In the genomic region with DNA sequence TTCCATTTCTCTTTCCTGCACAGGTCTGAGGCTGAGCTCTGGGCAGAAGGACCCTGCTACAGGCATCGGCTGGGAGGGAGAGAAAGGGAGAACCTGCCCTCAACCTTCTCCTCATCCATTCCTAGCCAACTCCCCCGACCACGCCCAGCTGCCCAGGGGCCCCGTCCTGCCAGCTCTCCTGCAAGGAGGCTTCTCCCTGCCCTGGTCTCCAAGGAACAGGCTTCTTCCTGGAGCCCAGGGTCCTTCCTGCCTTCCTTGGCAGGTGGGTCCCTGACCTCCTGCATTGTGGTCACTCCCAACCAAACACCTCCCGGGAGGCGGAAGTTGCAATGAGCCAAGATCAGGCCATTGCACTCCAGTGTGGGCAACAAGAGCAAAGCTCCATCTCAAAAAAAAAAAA, we compare ENCODE assay signal across 3 cellular contexts.
TF ChIP-seq lines count a peak whose summit lies in the region.

No MANE protein-coding gene starts in this region.

TF ChIP-seq in A549, 52 proteins besides CTCF, POLR2A, EP300 and RAD21:
- TF ChIP-seq ZFP36 (IDR thresholded peaks at IDR 0.05; ENCODE audit: borderline replicate concordance, partially characterized antibody): no peak
- no peak for TF ChIP-seq NR3C1 (IDR thresholded peaks at IDR 0.05)
- TF ChIP-seq HOXA7 (CRISPR knock-in tag; IDR thresholded peaks at IDR 0.05): no peak
- TF ChIP-seq, protein P1, sequence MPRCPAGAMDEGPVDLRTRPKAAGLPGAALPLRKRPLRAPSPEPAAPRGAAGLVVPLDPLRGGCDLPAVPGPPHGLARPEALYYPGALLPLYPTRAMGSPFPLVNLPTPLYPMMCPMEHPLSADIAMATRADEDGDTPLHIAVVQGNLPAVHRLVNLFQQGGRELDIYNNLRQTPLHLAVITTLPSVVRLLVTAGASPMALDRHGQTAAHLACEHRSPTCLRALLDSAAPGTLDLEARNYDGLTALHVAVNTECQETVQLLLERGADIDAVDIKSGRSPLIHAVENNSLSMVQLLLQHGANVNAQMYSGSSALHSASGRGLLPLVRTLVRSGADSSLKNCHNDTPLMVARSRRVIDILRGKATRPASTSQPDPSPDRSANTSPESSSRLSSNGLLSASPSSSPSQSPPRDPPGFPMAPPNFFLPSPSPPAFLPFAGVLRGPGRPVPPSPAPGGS (IDR thresholded peaks at IDR 0.05): no peak
- TF ChIP-seq, protein P2, sequence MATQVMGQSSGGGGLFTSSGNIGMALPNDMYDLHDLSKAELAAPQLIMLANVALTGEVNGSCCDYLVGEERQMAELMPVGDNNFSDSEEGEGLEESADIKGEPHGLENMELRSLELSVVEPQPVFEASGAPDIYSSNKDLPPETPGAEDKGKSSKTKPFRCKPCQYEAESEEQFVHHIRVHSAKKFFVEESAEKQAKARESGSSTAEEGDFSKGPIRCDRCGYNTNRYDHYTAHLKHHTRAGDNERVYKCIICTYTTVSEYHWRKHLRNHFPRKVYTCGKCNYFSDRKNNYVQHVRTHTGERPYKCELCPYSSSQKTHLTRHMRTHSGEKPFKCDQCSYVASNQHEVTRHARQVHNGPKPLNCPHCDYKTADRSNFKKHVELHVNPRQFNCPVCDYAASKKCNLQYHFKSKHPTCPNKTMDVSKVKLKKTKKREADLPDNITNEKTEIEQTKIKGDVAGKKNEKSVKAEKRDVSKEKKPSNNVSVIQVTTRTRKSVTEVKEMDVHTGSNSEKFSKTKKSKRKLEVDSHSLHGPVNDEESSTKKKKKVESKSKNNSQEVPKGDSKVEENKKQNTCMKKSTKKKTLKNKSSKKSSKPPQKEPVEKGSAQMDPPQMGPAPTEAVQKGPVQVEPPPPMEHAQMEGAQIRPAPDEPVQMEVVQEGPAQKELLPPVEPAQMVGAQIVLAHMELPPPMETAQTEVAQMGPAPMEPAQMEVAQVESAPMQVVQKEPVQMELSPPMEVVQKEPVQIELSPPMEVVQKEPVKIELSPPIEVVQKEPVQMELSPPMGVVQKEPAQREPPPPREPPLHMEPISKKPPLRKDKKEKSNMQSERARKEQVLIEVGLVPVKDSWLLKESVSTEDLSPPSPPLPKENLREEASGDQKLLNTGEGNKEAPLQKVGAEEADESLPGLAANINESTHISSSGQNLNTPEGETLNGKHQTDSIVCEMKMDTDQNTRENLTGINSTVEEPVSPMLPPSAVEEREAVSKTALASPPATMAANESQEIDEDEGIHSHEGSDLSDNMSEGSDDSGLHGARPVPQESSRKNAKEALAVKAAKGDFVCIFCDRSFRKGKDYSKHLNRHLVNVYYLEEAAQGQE (IDR thresholded peaks at IDR 0.05): no peak
- no peak for TF ChIP-seq RARB (CRISPR knock-in tag; IDR thresholded peaks at IDR 0.05)
- no peak for TF ChIP-seq NPAS2 (CRISPR knock-in tag; IDR thresholded peaks at IDR 0.05; ENCODE audit: borderline replicate concordance)
- TF ChIP-seq CBX2 (IDR thresholded peaks at IDR 0.05; ENCODE audit: borderline replicate concordance, low read depth): no peak
- TF ChIP-seq, protein P3, sequence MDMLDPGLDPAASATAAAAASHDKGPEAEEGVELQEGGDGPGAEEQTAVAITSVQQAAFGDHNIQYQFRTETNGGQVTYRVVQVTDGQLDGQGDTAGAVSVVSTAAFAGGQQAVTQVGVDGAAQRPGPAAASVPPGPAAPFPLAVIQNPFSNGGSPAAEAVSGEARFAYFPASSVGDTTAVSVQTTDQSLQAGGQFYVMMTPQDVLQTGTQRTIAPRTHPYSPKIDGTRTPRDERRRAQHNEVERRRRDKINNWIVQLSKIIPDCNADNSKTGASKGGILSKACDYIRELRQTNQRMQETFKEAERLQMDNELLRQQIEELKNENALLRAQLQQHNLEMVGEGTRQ (IDR thresholded peaks at IDR 0.05): no peak
- no peak for TF ChIP-seq FOSL2 (IDR thresholded peaks at IDR 0.05)
- TF ChIP-seq FOSL2 (CRISPR knock-in tag; IDR thresholded peaks at IDR 0.05): no peak
- TF ChIP-seq ZSCAN20 (CRISPR knock-in tag; IDR thresholded peaks at IDR 0.05): no peak

TF ChIP-seq in IMR-90, 13 proteins besides CTCF, POLR2A, EP300 and RAD21:
- TF ChIP-seq MAFK (IDR thresholded peaks at IDR 0.05; ENCODE audit: low read depth, low read length): no peak
- no peak for TF ChIP-seq RCOR1 (IDR thresholded peaks at IDR 0.05; ENCODE audit: insufficient replicate concordance, low read length)
- TF ChIP-seq SMC3 (IDR thresholded peaks at IDR 0.05; ENCODE audit: low read depth, low read length): no peak
- no peak for TF ChIP-seq CEBPB (IDR thresholded peaks at IDR 0.05; ENCODE audit: low read depth, low read length)
- no peak for TF ChIP-seq MAZ (IDR thresholded peaks at IDR 0.05; ENCODE audit: borderline replicate concordance, low read depth, low read length)
- no peak for TF ChIP-seq BHLHE40 (IDR thresholded peaks at IDR 0.05; ENCODE audit: low read depth, low read length)
- TF ChIP-seq, protein P4, sequence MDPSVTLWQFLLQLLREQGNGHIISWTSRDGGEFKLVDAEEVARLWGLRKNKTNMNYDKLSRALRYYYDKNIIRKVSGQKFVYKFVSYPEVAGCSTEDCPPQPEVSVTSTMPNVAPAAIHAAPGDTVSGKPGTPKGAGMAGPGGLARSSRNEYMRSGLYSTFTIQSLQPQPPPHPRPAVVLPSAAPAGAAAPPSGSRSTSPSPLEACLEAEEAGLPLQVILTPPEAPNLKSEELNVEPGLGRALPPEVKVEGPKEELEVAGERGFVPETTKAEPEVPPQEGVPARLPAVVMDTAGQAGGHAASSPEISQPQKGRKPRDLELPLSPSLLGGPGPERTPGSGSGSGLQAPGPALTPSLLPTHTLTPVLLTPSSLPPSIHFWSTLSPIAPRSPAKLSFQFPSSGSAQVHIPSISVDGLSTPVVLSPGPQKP (IDR thresholded peaks at IDR 0.05; ENCODE audit: borderline replicate concordance, low read depth, low read length): no peak
- TF ChIP-seq FOS (IDR thresholded peaks at IDR 0.05; ENCODE audit: low read depth, low read length): no peak
- TF ChIP-seq RFX5 (IDR thresholded peaks at IDR 0.05; ENCODE audit: low read depth, low read length): no peak
- no peak for TF ChIP-seq MXI1 (IDR thresholded peaks at IDR 0.05; ENCODE audit: borderline replicate concordance, low read depth, low read length)
- TF ChIP-seq, protein P3 (IDR thresholded peaks at IDR 0.05; ENCODE audit: low read depth, low read length): no peak
- no peak for TF ChIP-seq NFE2L2 (IDR thresholded peaks at IDR 0.05; ENCODE audit: low read depth, low read length)
- TF ChIP-seq CHD1 (IDR thresholded peaks at IDR 0.05; ENCODE audit: low read depth, low read length): no peak

TF ChIP-seq in H1, 55 proteins besides CTCF, POLR2A, EP300 and RAD21:
- TF ChIP-seq TAF7 (optimal IDR thresholded peaks at IDR 0.05; ENCODE audit: borderline replicate concordance, low read depth, low read length): no peak
- no peak for TF ChIP-seq SAP30 (IDR thresholded peaks at IDR 0.05; ENCODE audit: insufficient read depth, insufficient replicate concordance, low read length)
- no peak for TF ChIP-seq TBP (IDR thresholded peaks at IDR 0.05; ENCODE audit: low read depth, low read length)
- TF ChIP-seq, protein P5, sequence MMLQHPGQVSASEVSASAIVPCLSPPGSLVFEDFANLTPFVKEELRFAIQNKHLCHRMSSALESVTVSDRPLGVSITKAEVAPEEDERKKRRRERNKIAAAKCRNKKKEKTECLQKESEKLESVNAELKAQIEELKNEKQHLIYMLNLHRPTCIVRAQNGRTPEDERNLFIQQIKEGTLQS (IDR thresholded peaks at IDR 0.05; ENCODE audit: insufficient read depth, low read depth, low read length): no peak
- no peak for TF ChIP-seq SP2 (IDR thresholded peaks at IDR 0.05; ENCODE audit: low read length)
- TF ChIP-seq GABPA (IDR thresholded peaks at IDR 0.05; ENCODE audit: borderline replicate concordance, insufficient read depth, low read length): no peak
- no peak for TF ChIP-seq CTBP2 (IDR thresholded peaks at IDR 0.05; ENCODE audit: borderline replicate concordance, insufficient read depth, insufficient read length, low read length)
- no peak for TF ChIP-seq RXRA (IDR thresholded peaks at IDR 0.05; ENCODE audit: insufficient read depth, low read depth, low read length)
- TF ChIP-seq ASH2L (IDR thresholded peaks at IDR 0.05; ENCODE audit: low read length): no peak
- no peak for TF ChIP-seq CREB1 (IDR thresholded peaks at IDR 0.05)
- no peak for TF ChIP-seq RBBP5 (IDR thresholded peaks at IDR 0.05; ENCODE audit: borderline replicate concordance, low read depth, low read length)
- no peak for TF ChIP-seq TEAD4 (IDR thresholded peaks at IDR 0.05; ENCODE audit: low read depth, low read length)
